ENCODE assay signal across 16 cellular contexts in genomic region chr12:87670448-87670847, GRCh38.
"Had no signal": no experiment of that assay in that cellular context is flagged by ENCODE, and none has a peak within 500 bp of the region (broad histone marks: within the 10 kb centered on the region; RNA-seq: fewer than 3 reads in every experiment).

No MANE protein-coding gene starts in this region.

- DNase-seq: activated naive CD4-positive, alpha-beta T cell; activated T-cell treated with anti-CD3 and anti-CD28 coated beads for 4 hours; aorta; cerebellar nuclear complex; effector memory CD4-positive, alpha-beta T cell; foreskin keratinocyte; glutamatergic neuron; hypothalamus; left ventricle myocardium superior; mucosa of descending colon; naive thymus-derived CD4-positive, alpha-beta T cell; ovary; upper lobe of left lung had no signal

- H3K4me1 ChIP-seq: foreskin keratinocyte, suprapubic skin, upper lobe of left lung had no signal

- H3K27ac ChIP-seq: foreskin keratinocyte, ovary, suprapubic skin, upper lobe of left lung had no signal

- ATAC-seq: activated CD4-positive, CD25-positive, alpha-beta regulatory T cell treated with anti-CD3 and anti-CD28 coated beads, Interleukin-2, amount 50 U/mL, for 24 hours; foreskin keratinocyte; left ventricle myocardium superior; mucosa of descending colon; naive thymus-derived CD4-positive, alpha-beta T cell; sciatic nerve had no signal

- H3K4me3 ChIP-seq: mucosa of descending colon, ovary, suprapubic skin, upper lobe of left lung had no signal

- H3K9me3 ChIP-seq: mucosa of descending colon, ovary, suprapubic skin had no signal

- H3K27me3 ChIP-seq: foreskin keratinocyte, ovary, suprapubic skin, upper lobe of left lung had no signal

- H3K36me3 ChIP-seq: ovary, suprapubic skin, upper lobe of left lung had no signal
